ENCODE assay signal across 13 cellular contexts in genomic region chr15:27763514-27763913, GRCh38.
DNase-seq lines count a peak whose midpoint lies in the region; ATAC-seq and TF ChIP-seq lines count a peak whose summit lies in the region.
"Had no signal": no experiment of that assay in that cellular context is flagged by ENCODE, and none has a peak within 500 bp of the region (broad histone marks: within the 10 kb centered on the region; RNA-seq: fewer than 3 reads in every experiment).

No MANE protein-coding gene starts in this region.

- no peak overlapping the region for H2BK15ac ChIP-seq in mesendoderm (replicated peaks; ENCODE audit: low read depth)

- no peaks in the 10 kb centered on the region for H3K79me1 ChIP-seq in mesendoderm (ENCODE audit: low read length)

- H3K56ac ChIP-seq in mesendoderm (ENCODE audit: low read length), result no peak overlapping the region

- no peak overlapping the region for H2BK120ac ChIP-seq in mesendoderm (ENCODE audit: low read depth, low read length)

- no peak for TF ChIP-seq CTCF in RWPE2 (IDR thresholded peaks at IDR 0.05; ENCODE audit: poor library complexity, severe bottlenecking)
- no peak for TF ChIP-seq CTCF in progenitor cell of endocrine pancreas (IDR thresholded peaks at IDR 0.05; ENCODE audit: unreplicated experiment)

- H3K36me3 ChIP-seq in RWPE2 (ENCODE audit: low read depth) (no peaks in the 10 kb centered on the region), mesendoderm (ENCODE audit: control insufficient read depth, insufficient read depth, low read length) (no peaks in the 10 kb centered on the region)
- H3K36me3 ChIP-seq: BE2C had no signal

- peaks cover 3% of the 10 kb centered on the region for H3K9me3 Mint-ChIP-seq in progenitor cell of endocrine pancreas (ENCODE audit: low read depth)

- no peaks in the 10 kb centered on the region for H3K9me3 ChIP-seq in RWPE2 (ENCODE audit: severe bottlenecking)
- H3K9me3 ChIP-seq: A549, BE2C had no signal

- H3K27ac Mint-ChIP-seq in progenitor cell of endocrine pancreas, result peak overlapping the region; percentile 39
- H3K27ac Mint-ChIP-seq: CD4-positive, alpha-beta memory T cell; IgD-negative memory B cell had no signal

- H3K36me3 Mint-ChIP-seq in progenitor cell of endocrine pancreas (ENCODE audit: insufficient read depth), result no peaks in the 10 kb centered on the region
- H3K36me3 Mint-ChIP-seq: CD4-positive, alpha-beta memory T cell had no signal

- H3K4me1 ChIP-seq in RWPE2 (ENCODE audit: insufficient read depth, poor library complexity, severe bottlenecking) (no peaks in the 10 kb centered on the region), mesendoderm (ENCODE audit: control insufficient read depth, low read depth, low read length) (peaks cover 4% of the 10 kb centered on the region)
- H3K4me1 ChIP-seq: A549, BE2C had no signal

- no peak overlapping the region for H3K4ac ChIP-seq in mesendoderm (ENCODE audit: low read depth, low read length)

- ATAC-seq in RWPE2 (ENCODE audit: low read depth) (no peak), GM21717 (IDR thresholded peaks at IDR 0.05; ENCODE audit: unreplicated experiment) (no peak)
- ATAC-seq: A549 had no signal

- no peak overlapping the region for H4K8ac ChIP-seq in mesendoderm (ENCODE audit: low read depth, low read length)

- no peak overlapping the region for H2BK5ac ChIP-seq in mesendoderm (ENCODE audit: low read length)

- H3K9ac ChIP-seq in mesendoderm (ENCODE audit: low read length), result no peak overlapping the region

- H3K27me3 Mint-ChIP-seq in progenitor cell of endocrine pancreas, result no peaks in the 10 kb centered on the region
- H3K27me3 Mint-ChIP-seq: CD4-positive, alpha-beta memory T cell; IgD-negative memory B cell had no signal

- H4K5ac ChIP-seq in mesendoderm (ENCODE audit: low read length), result no peak overlapping the region

- peak overlapping the region; percentile 8 for H3K18ac ChIP-seq in mesendoderm (ENCODE audit: low read length)

- no peak overlapping the region for H3K27ac ChIP-seq in RWPE2 (ENCODE audit: poor library complexity, severe bottlenecking)
- H3K27ac ChIP-seq in mesendoderm (ENCODE audit: low read depth, low read length), result no peak overlapping the region
- H3K27ac ChIP-seq: A549, C4-2B had no signal

- H3K23ac ChIP-seq in mesendoderm (ENCODE audit: low read length), result no peak overlapping the region

- peaks cover 2% of the 10 kb centered on the region for H3K4me1 Mint-ChIP-seq in progenitor cell of endocrine pancreas (ENCODE audit: low read depth)
- H3K4me1 Mint-ChIP-seq: CD4-positive, alpha-beta memory T cell; IgD-negative memory B cell had no signal

- no peak overlapping the region for H3K4me3 ChIP-seq in RWPE2 (ENCODE audit: severe bottlenecking)
- H3K4me3 ChIP-seq in mesendoderm (ENCODE audit: low read length), result no peak overlapping the region
- H3K4me3 ChIP-seq: A549 had no signal

- no peak overlapping the region for H2AK5ac ChIP-seq in mesendoderm (ENCODE audit: low read length)

- no peak overlapping the region for H3K4me3 Mint-ChIP-seq in progenitor cell of endocrine pancreas (ENCODE audit: low read depth)
- H3K4me3 Mint-ChIP-seq: CD4-positive, alpha-beta memory T cell; IgD-negative memory B cell had no signal

- DNase-seq in RWPE2 (ENCODE audit: low spot score) (peak; percentile 28), mesendoderm (no peak), progenitor cell of endocrine pancreas (ENCODE audit: low spot score, unreplicated experiment) (no peak), COR-L47 (lab: John Stamatoyannopoulos, UW) (no peak), amniotic stem cell (lab: John Stamatoyannopoulos, UW) (no peak)
- DNase-seq: BE2C; CD4-positive, alpha-beta memory T cell; DMS153; EL had no signal

- WGBS in mesendoderm (ENCODE audit: extremely low coverage, insufficient coverage, low lambda C conversion rate), result no CpG with 5 or more reads among the region's 3 CpGs

- no peaks in the 10 kb centered on the region for H3K79me2 ChIP-seq in mesendoderm (ENCODE audit: control insufficient read depth, insufficient read depth, low read length)

- H3K27me3 ChIP-seq in RWPE2 (ENCODE audit: insufficient read depth, poor library complexity, severe bottlenecking) (peaks cover 16% of the 10 kb centered on the region), mesendoderm (ENCODE audit: insufficient read depth, low read length, poor library complexity) (no peaks in the 10 kb centered on the region)
- H3K27me3 ChIP-seq: BE2C had no signal

- H3K4me2 ChIP-seq in mesendoderm (ENCODE audit: low read length), result no peak overlapping the region
- H3K4me2 ChIP-seq: A549 had no signal
